In the genomic region with DNA sequence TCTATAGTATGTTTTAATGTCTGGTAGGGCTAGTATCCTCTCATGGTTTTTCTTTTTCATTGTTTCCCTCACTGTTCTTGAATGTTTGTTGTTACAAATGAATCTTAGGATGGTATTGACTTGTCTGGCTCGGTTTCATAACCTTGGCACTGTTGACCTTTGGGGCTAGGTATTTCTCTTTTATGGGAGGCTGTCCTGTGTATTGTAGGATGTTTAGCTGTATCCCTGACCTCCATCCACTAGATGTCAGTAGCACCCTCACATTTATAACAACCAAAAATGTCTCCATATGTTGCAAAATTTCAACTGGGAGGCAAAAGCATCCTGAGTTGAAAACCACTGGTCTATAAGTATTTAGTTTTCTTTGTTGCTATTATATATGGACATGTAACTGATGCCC, we compare ENCODE assay signal across 8 cellular contexts. TPM values are rescaled to one million over a fixed set of nuclear protein-coding genes. Genes with fewer than 3 reads are reported as not detected.
DNase-seq lines count a peak whose midpoint lies in the region; ATAC-seq and TF ChIP-seq lines count a peak whose summit lies in the region.

No MANE protein-coding gene starts in this region.

- H3K27ac ChIP-seq in heart right ventricle (no peak overlapping the region), heart left ventricle (no peak overlapping the region), RWPE2 (ENCODE audit: poor library complexity, severe bottlenecking) (no peak overlapping the region)

- TF ChIP-seq POLR2A in heart left ventricle (IDR thresholded peaks at IDR 0.05), result no peak

- 48 to 81% methylated on average over 1 of the region's 1 CpG for WGBS in heart right ventricle, 2 donors
- WGBS in heart left ventricle, 4 donors, result 54 to 96% (median 73%) methylated on average over 1 of the region's 1 CpG

- H3K36me3 ChIP-seq in heart right ventricle (peaks cover 0 to 4% (median 0%) of the 10 kb centered on the region in 9 donors), heart left ventricle (no peaks in the 10 kb centered on the region), RWPE2 (ENCODE audit: low read depth) (peaks cover 20% of the 10 kb centered on the region)

- TF ChIP-seq CTCF in heart right ventricle (IDR thresholded peaks at IDR 0.05), result peak in 6 of 9 donors; percentile 9 to 49 (median 20)
- TF ChIP-seq CTCF in heart left ventricle (IDR thresholded peaks at IDR 0.05), result peak in 6 of 12 donors; percentile 8 to 30 (median 20)
- TF ChIP-seq CTCF in RWPE2 (IDR thresholded peaks at IDR 0.05; ENCODE audit: poor library complexity, severe bottlenecking), result peak; percentile 82

- H3K27me3 ChIP-seq in heart right ventricle, result no peaks in the 10 kb centered on the region
- no peaks in the 10 kb centered on the region for H3K27me3 ChIP-seq in heart left ventricle
- H3K27me3 ChIP-seq in RWPE2 (ENCODE audit: insufficient read depth, poor library complexity, severe bottlenecking), result no peaks in the 10 kb centered on the region

- H3K4me1 ChIP-seq in heart right ventricle (no peaks in the 10 kb centered on the region), heart left ventricle (no peaks in the 10 kb centered on the region), RWPE2 (ENCODE audit: insufficient read depth, poor library complexity, severe bottlenecking) (no peaks in the 10 kb centered on the region)

- ATAC-seq in heart right ventricle, result no peak
- no peak for ATAC-seq in heart left ventricle
- peak; percentile 68; the same call in 2 of the 3 replicates for ATAC-seq in RWPE2 (ENCODE audit: low read depth)
- ATAC-seq in HG03175 (IDR thresholded peaks at IDR 0.05; ENCODE audit: unreplicated experiment), result no peak

- H3K4me3 ChIP-seq in heart right ventricle (no peak overlapping the region), heart left ventricle (no peak overlapping the region), RWPE2 (ENCODE audit: severe bottlenecking) (no peak overlapping the region)

- H3K9me3 ChIP-seq in heart right ventricle (no peaks in the 10 kb centered on the region), heart left ventricle (no peaks in the 10 kb centered on the region), RWPE2 (ENCODE audit: severe bottlenecking) (no peaks in the 10 kb centered on the region)

- DNase-seq in heart right ventricle (no peak), heart left ventricle (no peak), RWPE2 (ENCODE audit: low spot score) (no peak), globus pallidus (ENCODE audit: low spot score) (peak; percentile 5), AG08395 (ENCODE audit: low spot score) (no peak), NCI-H128 (lab: John Stamatoyannopoulos, UW; ENCODE audit: unreplicated experiment) (no peak), AG20443 (ENCODE audit: low spot score) (no peak)

- intact Hi-C loops in heart right ventricle (cut with DNase I), result loop anchor here in 5 of 10 donors (5.0 to 10.0 kb wide), 2 partner anchors 124 to 126 kb away; no protein-coding TSS in a partner anchor
- intact Hi-C loops in heart left ventricle (cut with DNase I), result loop anchor here in 7 of 10 donors (2.0 to 10.0 kb wide), 4 partner anchors 122 to 126 kb away; no protein-coding TSS in a partner anchor

RNA-seq across cellular contexts. Expression of a gene that starts 7.0 kb away (rescaled TPM):
- total RNA-seq in heart right ventricle, result 10 to 100 TPM in 1 of 10 donors, 1 to 10 TPM in 7, under 1 TPM in 2; 0.72 to 22.3 (median 2.2) TPM
- polyA plus RNA-seq in heart right ventricle, result 10 to 100 TPM in 1 of 2 donors, 1 to 10 TPM in 1; 3.5 to 11.2 TPM
- total RNA-seq in heart left ventricle, result 10 to 100 TPM in 2 of 9 donors, 1 to 10 TPM in 6, under 1 TPM in 1; 0.76 to 33.4 (median 2.9) TPM
- polyA plus RNA-seq in heart left ventricle, result 1 to 10 TPM; 1.3 to 5.6 TPM

RNA-seq across cellular contexts. Expression of a gene that starts 52.8 kb away (rescaled TPM):
- total RNA-seq in heart right ventricle, result 1 to 10 TPM in 7 of 10 donors, under 1 TPM in 3; 0.64 to 2.9 (median 1.1) TPM
- under 1 TPM; 0.59 to 0.90 TPM for polyA plus RNA-seq in heart right ventricle
- total RNA-seq in heart left ventricle, result 1 to 10 TPM in 7 of 9 donors, under 1 TPM in 2; 0.58 to 5.3 (median 2.0) TPM
- polyA plus RNA-seq in heart left ventricle, result 1 to 10 TPM in 1 of 2 donors, under 1 TPM in 1; 0.27 to 1.8 TPM
